Comparison of ENCODE assay signal across 8 cellular contexts in the genomic region with DNA sequence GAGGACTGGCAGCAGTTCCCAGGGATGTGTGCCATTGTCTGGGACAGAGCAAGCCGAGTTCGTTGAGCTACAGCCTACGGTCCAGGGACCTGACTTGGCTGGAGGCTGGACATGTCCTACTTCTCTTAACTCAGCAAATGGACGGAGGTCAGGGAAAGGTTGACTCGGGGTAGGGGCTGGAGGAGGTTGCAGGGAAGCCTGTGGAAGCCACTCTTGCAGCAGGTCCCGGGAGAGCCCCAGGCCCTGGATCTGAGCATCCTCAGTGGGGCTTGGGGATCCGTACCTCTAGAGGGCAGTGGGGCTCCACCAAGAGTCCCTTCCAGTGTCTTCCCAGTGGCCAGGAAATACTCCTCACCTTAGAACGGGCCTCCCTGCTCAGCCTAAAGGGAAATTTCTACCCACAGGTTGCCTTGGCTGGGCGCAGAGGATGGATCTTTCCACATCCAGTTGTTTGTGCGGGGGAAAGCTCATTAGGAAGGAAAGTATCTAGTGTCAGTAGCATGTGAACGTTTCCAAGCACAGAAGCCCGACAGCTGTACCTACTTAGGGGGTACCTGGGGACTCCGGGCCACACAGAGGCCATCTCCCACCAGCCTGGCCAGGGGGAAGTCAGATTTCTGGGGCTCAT.
DNase-seq lines count a peak whose midpoint lies in the region; ATAC-seq and TF ChIP-seq lines count a peak whose summit lies in the region.

No MANE protein-coding gene starts in this region.

- H3F3A ChIP-seq in PC-3 (ENCODE audit: low read length, unreplicated experiment) = no peaks in the 10 kb centered on the region

- H3K9me3 Mint-ChIP-seq in activated T-helper 1 cell treated with anti-CD3 and anti-CD28 coated beads, Interleukin-12 subunit alpha, Interleukin-12 subunit beta, Interleukin-2, Interleukin-4 antibody, amounts not matched to agents 30 ng/mL and 10 ng/mL and 1 ng/mL, durations not matched to agents 14 hours and 24 hours and 36 hours = no peaks in the 10 kb centered on the region

- H3K9me3 ChIP-seq in PC-3 (ENCODE audit: low read length) (no peaks in the 10 kb centered on the region), suprapubic skin (no peaks in the 10 kb centered on the region)

- peaks cover 14% of the 10 kb centered on the region; the same call in 1 of the 2 replicates for H3K4me1 ChIP-seq in PC-3 (ENCODE audit: insufficient read depth, low read length)
- peaks cover 14% of the 10 kb centered on the region for H3K4me1 ChIP-seq in suprapubic skin

- H3K36me3 ChIP-seq in PC-3 (ENCODE audit: low read depth, low read length) (no peaks in the 10 kb centered on the region), suprapubic skin (no peaks in the 10 kb centered on the region)

- H3K4me1 Mint-ChIP-seq in activated T-helper 1 cell treated with anti-CD3 and anti-CD28 coated beads, Interleukin-12 subunit alpha, Interleukin-12 subunit beta, Interleukin-2, Interleukin-4 antibody, amounts not matched to agents 30 ng/mL and 10 ng/mL and 1 ng/mL, durations not matched to agents 14 hours and 24 hours and 36 hours (ENCODE audit: low read depth) = peaks cover 17% of the 10 kb centered on the region

- H3K4me3 Mint-ChIP-seq in activated T-helper 1 cell treated with anti-CD3 and anti-CD28 coated beads, Interleukin-12 subunit alpha, Interleukin-12 subunit beta, Interleukin-2, Interleukin-4 antibody, amounts not matched to agents 30 ng/mL and 10 ng/mL and 1 ng/mL, durations not matched to agents 14 hours and 24 hours and 36 hours = no peak overlapping the region

- DNase-seq in DMS153 (lab: John Stamatoyannopoulos, UW) = peak; percentile 65
- peak; percentile 96 for DNase-seq in PC-3
- DNase-seq in activated T-helper 1 cell treated with anti-CD3 and anti-CD28 coated beads, Interleukin-12 subunit alpha, Interleukin-12 subunit beta, Interleukin-2, Interleukin-4 antibody, amounts not matched to agents 30 ng/mL and 10 ng/mL and 1 ng/mL, durations not matched to agents 14 hours and 24 hours and 36 hours (ENCODE audit: low spot score) = peak; percentile 22
- DNase-seq in fibroblast of pulmonary artery (ENCODE audit: low read depth) = peak; percentile 76
- DNase-seq in occipital lobe (lab: John Stamatoyannopoulos, UW) = peak; percentile 15
- peak in 1 of 2 donors; percentile 49 for DNase-seq in suprapubic skin (ENCODE audit: low spot score in 2 of 2)

- no peaks in the 10 kb centered on the region for H3K79me2 ChIP-seq in PC-3 (ENCODE audit: low read length)

- H3K27ac ChIP-seq in PC-3 (ENCODE audit: low read length) = no peak overlapping the region
- H3K27ac ChIP-seq in suprapubic skin = no peak overlapping the region

- WGBS in suprapubic skin = 33% methylated on average over 13 of the region's 13 CpGs

- TF ChIP-seq CTCF in PC-3 (conservative IDR thresholded peaks at IDR 0.05; ENCODE audit: low read depth, low read length) = peak; percentile 99
- peak; percentile 90 for TF ChIP-seq CTCF in fibroblast of pulmonary artery (IDR thresholded peaks at IDR 0.05; ENCODE audit: low read length, missing control alignments)
- TF ChIP-seq CTCF in suprapubic skin (IDR thresholded peaks at IDR 0.05) = peak; percentile 72 to 77

- POLR2A ChIA-PET in PC-3 (lab: Charles Lee; ENCODE audit: unreplicated experiment) = no interaction called here

- peaks cover 3% of the 10 kb centered on the region for H3K36me3 Mint-ChIP-seq in activated T-helper 1 cell treated with anti-CD3 and anti-CD28 coated beads, Interleukin-12 subunit alpha, Interleukin-12 subunit beta, Interleukin-2, Interleukin-4 antibody, amounts not matched to agents 30 ng/mL and 10 ng/mL and 1 ng/mL, durations not matched to agents 14 hours and 24 hours and 36 hours (ENCODE audit: low read depth)

- H3K9me2 ChIP-seq in PC-3 (replicated peaks; ENCODE audit: low read length) = no peaks in the 10 kb centered on the region

- TF ChIP-seq POLR2A in suprapubic skin (IDR thresholded peaks at IDR 0.05) = no peak

- no peak overlapping the region for H3K4me2 ChIP-seq in PC-3 (ENCODE audit: low read length)

- no TSS peak for BruUV-seq in PC-3 (replicated peaks; lab: Mats Ljungman, UMichigan)

- no peak overlapping the region for H3K27ac Mint-ChIP-seq in activated T-helper 1 cell treated with anti-CD3 and anti-CD28 coated beads, Interleukin-12 subunit alpha, Interleukin-12 subunit beta, Interleukin-2, Interleukin-4 antibody, amounts not matched to agents 30 ng/mL and 10 ng/mL and 1 ng/mL, durations not matched to agents 14 hours and 24 hours and 36 hours

- H2AFZ ChIP-seq in PC-3 (ENCODE audit: low read length) = peak overlapping the region; percentile 26

- intact Hi-C loops in PC-3 (cut with micrococcal nuclease) = loop anchor here (1.0 kb wide), 3 partner anchors 223 to 711 kb away; no protein-coding TSS in a partner anchor
- intact Hi-C loops in activated T-helper 1 cell treated with anti-CD3 and anti-CD28 coated beads, Interleukin-12 subunit alpha, Interleukin-12 subunit beta, Interleukin-2, Interleukin-4 antibody, amounts not matched to agents 30 ng/mL and 10 ng/mL and 1 ng/mL, durations not matched to agents 14 hours and 24 hours and 36 hours (cut with micrococcal nuclease) = loop anchor here (1.0 kb wide), 3 partner anchors 223 to 711 kb away; no protein-coding TSS in a partner anchor

- H3K27me3 Mint-ChIP-seq in activated T-helper 1 cell treated with anti-CD3 and anti-CD28 coated beads, Interleukin-12 subunit alpha, Interleukin-12 subunit beta, Interleukin-2, Interleukin-4 antibody, amounts not matched to agents 30 ng/mL and 10 ng/mL and 1 ng/mL, durations not matched to agents 14 hours and 24 hours and 36 hours (ENCODE audit: insufficient read depth) = peaks cover 5% of the 10 kb centered on the region

- H3K9ac ChIP-seq in PC-3 (ENCODE audit: low read length) = no peak overlapping the region

- no peaks in the 10 kb centered on the region for H4K20me1 ChIP-seq in PC-3 (ENCODE audit: low read length)

- CTCF ChIA-PET in PC-3 (lab: Charles Lee) = interaction anchor here (0.5 to 1.0 kb wide), 3 partner anchors 45 to 868 kb away, joined by 3 to 4 read pairs (median 3); no protein-coding TSS in a partner anchor

- no peak for TF ChIP-seq EP300 in suprapubic skin (IDR thresholded peaks at IDR 0.05)

- H3K27me3 ChIP-seq in PC-3 (ENCODE audit: low read length) (no peaks in the 10 kb centered on the region), suprapubic skin (no peaks in the 10 kb centered on the region)

- no peak overlapping the region for H3K4me3 ChIP-seq in PC-3 (ENCODE audit: low read length)
- no peak overlapping the region for H3K4me3 ChIP-seq in fibroblast of pulmonary artery (replicated peaks; ENCODE audit: low read depth, low read length)
- H3K4me3 ChIP-seq in suprapubic skin = no peak overlapping the region

- ATAC-seq in HG03175 (IDR thresholded peaks at IDR 0.05; ENCODE audit: unreplicated experiment) (peak; percentile 50), PC-3 (peak; percentile 100), GM21619 (IDR thresholded peaks at IDR 0.05; ENCODE audit: unreplicated experiment) (no peak)
